8 cellular contexts compared by ENCODE assay signal in the genomic region with DNA sequence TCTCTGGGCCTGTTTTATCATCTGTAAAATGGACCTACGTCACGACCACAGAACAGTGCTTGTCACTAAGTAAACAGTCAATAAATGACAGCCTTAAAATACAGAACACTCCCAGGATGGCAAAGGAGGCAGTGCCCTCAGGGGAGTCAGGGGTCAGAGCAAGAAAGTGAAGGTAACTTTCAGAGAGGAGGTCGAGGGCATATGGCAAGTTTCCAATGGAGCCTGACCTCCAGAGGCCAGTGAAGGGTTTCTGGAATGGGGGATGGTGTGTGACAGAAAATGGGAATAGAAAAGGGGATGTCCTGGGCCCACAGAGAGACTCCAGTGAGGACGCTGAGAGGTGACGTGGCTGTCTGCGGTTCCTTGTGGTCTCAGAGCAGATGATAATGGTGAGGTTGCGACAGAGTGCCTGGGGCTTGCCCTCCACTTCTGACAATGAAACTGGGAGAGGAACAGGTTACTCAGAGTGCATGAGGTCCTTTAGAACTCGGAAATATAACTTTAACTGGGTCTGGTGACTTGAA.
A peak's percentile ranks its signal among the peaks of the same experiment; 100 is the strongest.
DNase-seq lines count a peak whose midpoint lies in the region; ATAC-seq, FAIRE-seq and TF ChIP-seq lines count a peak whose summit lies in the region.

No MANE protein-coding gene starts in this region.

- peak overlapping the region; percentile 4 for H3K4me2 ChIP-seq in trophoblast cell (ENCODE audit: low read length)

- no peak overlapping the region for H2AFZ ChIP-seq in trophoblast cell (ENCODE audit: insufficient read depth, low read length, poor library complexity)

- no peaks in the 10 kb centered on the region for H3K79me2 ChIP-seq in trophoblast cell (ENCODE audit: control insufficient read depth, insufficient read depth, low read length, poor library complexity)

- DNase-seq in GM12891 (ENCODE audit: insufficient read length, low spot score), result no peak
- peak; percentile 97 for DNase-seq in NB4 (ENCODE audit: low read depth)
- DNase-seq in activated T-cell treated with anti-CD3 and anti-CD28 coated beads, Interleukin-2, amount 50 U/mL, for 24 hours, result peak; percentile 72
- DNase-seq in trophoblast cell, result peak; percentile 95 to 96
- no peak for DNase-seq in NCI-H2081 treated with DMSO at 0.1 percent for 48 hours (lab: John Stamatoyannopoulos, UW)
- DNase-seq in COLO668 (lab: John Stamatoyannopoulos, UW; ENCODE audit: unreplicated experiment), result no peak
- no peak for DNase-seq in NCI-H1092 treated with DMSO at 0.1 percent for 48 hours (lab: John Stamatoyannopoulos, UW)

- H3K9me3 ChIP-seq in trophoblast cell (ENCODE audit: insufficient read depth, low read depth, low read length), result no peaks in the 10 kb centered on the region

- TF ChIP-seq POLR2A in GM12891 (IDR thresholded peaks at IDR 0.05; ENCODE audit: low read depth, low read length) (no peak), NB4 (IDR thresholded peaks at IDR 0.05; ENCODE audit: extremely low read depth, insufficient read length) (no peak)

- no peaks in the 10 kb centered on the region for H3K36me3 Mint-ChIP-seq in activated T-cell treated with anti-CD3 and anti-CD28 coated beads, Interleukin-2, amount 50 U/mL, for 24 hours (ENCODE audit: low read depth)

- TF ChIP-seq CTCF in NB4 (IDR thresholded peaks at IDR 0.05; ENCODE audit: low read depth, low read length), result no peak

- no peak overlapping the region for H2BK12ac ChIP-seq in trophoblast cell (ENCODE audit: low read length)

- no peak overlapping the region for H4K12ac ChIP-seq in trophoblast cell (ENCODE audit: low read depth, low read length)

- no peak overlapping the region for H3K14ac ChIP-seq in trophoblast cell (ENCODE audit: low read length)

- no peak overlapping the region for H2BK120ac ChIP-seq in trophoblast cell (ENCODE audit: insufficient read depth, low read length, poor library complexity)

- FAIRE-seq in GM12891 (lab: Jason Lieb, UNC), result peak; percentile 73

- H2BK5ac ChIP-seq in trophoblast cell (ENCODE audit: low read depth, low read length, poor library complexity), result no peak overlapping the region

- peaks cover 32% of the 10 kb centered on the region for H3K4me1 Mint-ChIP-seq in activated T-cell treated with anti-CD3 and anti-CD28 coated beads, Interleukin-2, amount 50 U/mL, for 24 hours (ENCODE audit: low read depth)

- no peak overlapping the region for H4K8ac ChIP-seq in trophoblast cell (ENCODE audit: low read depth, low read length)

- peak overlapping the region; percentile 3 for H3K4me3 Mint-ChIP-seq in activated T-cell treated with anti-CD3 and anti-CD28 coated beads, Interleukin-2, amount 50 U/mL, for 24 hours

- H3K27ac ChIP-seq in trophoblast cell (ENCODE audit: low read depth, low read length), result no peak overlapping the region

- peak; percentile 90 for ATAC-seq in HG02610 (IDR thresholded peaks at IDR 0.05; ENCODE audit: unreplicated experiment)

- H3K4me3 ChIP-seq in NB4 (ENCODE audit: low read depth, low read length), result no peak overlapping the region
- H3K4me3 ChIP-seq in trophoblast cell (ENCODE audit: low read depth, low read length), result no peak overlapping the region

- no peak overlapping the region for H3K18ac ChIP-seq in trophoblast cell (ENCODE audit: low read length)

- H2AK5ac ChIP-seq in trophoblast cell (ENCODE audit: low read length), result no peak overlapping the region

- H3K36me3 ChIP-seq in trophoblast cell (ENCODE audit: control insufficient read depth in 1 of 2, insufficient read depth in 2 of 2, low read length in 2 of 2), result peaks cover 3 to 4% of the 10 kb centered on the region in 2 experiments

- H3K9ac ChIP-seq in trophoblast cell (ENCODE audit: low read length), result no peak overlapping the region

- H3K4me1 ChIP-seq in trophoblast cell (ENCODE audit: control insufficient read depth in 1 of 2, insufficient read depth in 2 of 2, low read length in 2 of 2), result peaks cover 3 to 6% of the 10 kb centered on the region in 2 experiments

- peaks cover 2% of the 10 kb centered on the region for H3K79me1 ChIP-seq in trophoblast cell (ENCODE audit: low read length)

- no peak overlapping the region for H3K4ac ChIP-seq in trophoblast cell (ENCODE audit: low read depth, low read length)

- peaks cover 15% of the 10 kb centered on the region for H3K9me3 Mint-ChIP-seq in activated T-cell treated with anti-CD3 and anti-CD28 coated beads, Interleukin-2, amount 50 U/mL, for 24 hours

- no peaks in the 10 kb centered on the region for H3K27me3 Mint-ChIP-seq in activated T-cell treated with anti-CD3 and anti-CD28 coated beads, Interleukin-2, amount 50 U/mL, for 24 hours

- WGBS in trophoblast cell (ENCODE audit: extremely low coverage, insufficient coverage, insufficient read length), result no CpG with 5 or more reads among the region's 8 CpGs

- H4K91ac ChIP-seq in trophoblast cell (ENCODE audit: low read depth, low read length), result no peak overlapping the region

- no peak overlapping the region for H3K23ac ChIP-seq in trophoblast cell (ENCODE audit: low read length)

- no peaks in the 10 kb centered on the region for H3K27me3 ChIP-seq in trophoblast cell (ENCODE audit: insufficient read depth, low read length)

- H3K27ac Mint-ChIP-seq in activated T-cell treated with anti-CD3 and anti-CD28 coated beads, Interleukin-2, amount 50 U/mL, for 24 hours, result peak overlapping the region; percentile 79

TF ChIP-seq in GM12891, 5 proteins besides CTCF, POLR2A, EP300 and RAD21:
- TF ChIP-seq SPI1 (IDR thresholded peaks at IDR 0.05; ENCODE audit: low read depth, low read length), result peak; percentile 68
- TF ChIP-seq POU2F2 (IDR thresholded peaks at IDR 0.05; ENCODE audit: low read depth, low read length), result no peak
TF ChIP-seq in GM12891: peak in this region for 1.

Comparison
In these comparisons a context has a peak if more than half of its experiments do, and no peak if none do; other contexts are left out.
1. DNase-seq: peak in NB4 (single experiment), activated T-cell treated with anti-CD3 and anti-CD28 coated beads, Interleukin-2, amount 50 U/mL, for 24 hours (single experiment) and trophoblast cell (2 of 2); none in GM12891 (single experiment), NCI-H2081 treated with DMSO at 0.1 percent for 48 hours (single experiment), COLO668 (single experiment) and NCI-H1092 treated with DMSO at 0.1 percent for 48 hours (single experiment).